17 cellular contexts compared by ENCODE assay signal in genomic region chr9:21023861-21024260, GRCh38. TPM values are rescaled to one million over a fixed set of nuclear protein-coding genes. Genes with fewer than 3 reads are reported as not detected.
"Had no signal": no experiment of that assay in that cellular context is flagged by ENCODE, and none has a peak within 500 bp of the region (broad histone marks: within the 10 kb centered on the region; RNA-seq: fewer than 3 reads in every experiment).

No MANE protein-coding gene starts in this region.

- H3K4me3 Mint-ChIP-seq: activated naive CD4-positive, alpha-beta T cell treated with anti-CD3 and anti-CD28 coated beads, Interleukin-2, amount 10 ng/mL, durations not matched to agents 7 days and 5 days; stimulated activated effector memory CD8-positive, alpha-beta T cell treated with anti-CD3 and anti-CD28 coated beads, Interleukin-12 subunit alpha, Interleukin-12 subunit beta, amount 100 ng/mL, for 72 hours; T-helper 1 cell treated with Interleukin-12 subunit alpha and Interleukin-12 subunit beta and Interleukin-4 antibody, amounts not matched to agents 30 μg/mL and 1 μg/mL, for 36 hours; WTC11 had no signal

- H3K4me1 ChIP-seq: adrenal gland, left ventricle myocardium inferior had no signal

- H3K27me3 ChIP-seq: adrenal gland, gastroesophageal sphincter, tibial artery had no signal

- ATAC-seq: gastroesophageal sphincter; stimulated activated effector memory CD8-positive, alpha-beta T cell treated with anti-CD3 and anti-CD28 coated beads, Interleukin-12 subunit alpha, Interleukin-12 subunit beta, amount 100 ng/mL, for 72 hours; WTC11 had no signal

- H3K36me3 ChIP-seq: adrenal gland, left ventricle myocardium inferior, tibial artery had no signal

- H3K27ac Mint-ChIP-seq: activated naive CD4-positive, alpha-beta T cell treated with anti-CD3 and anti-CD28 coated beads, Interleukin-2, amount 10 ng/mL, durations not matched to agents 7 days and 5 days; activated T-helper 2 cell treated with anti-CD3 and anti-CD28 coated beads, Interferon-gamma antibody, Interleukin-2, Interleukin-4, amounts not matched to agents 10 μg/mL and 5 μg/mL and 100 μg/mL, durations not matched to agents 14 hours and 24 hours and 36 hours; stimulated activated effector memory CD8-positive, alpha-beta T cell treated with anti-CD3 and anti-CD28 coated beads, Interleukin-12 subunit alpha, Interleukin-12 subunit beta, amount 100 ng/mL, for 72 hours; T-helper 1 cell treated with Interleukin-12 subunit alpha and Interleukin-12 subunit beta and Interleukin-4 antibody, amounts not matched to agents 30 μg/mL and 1 μg/mL, for 36 hours; WTC11 had no signal

- DNase-seq: activated CD4-positive, alpha-beta T cell treated with anti-CD3 and anti-CD28 coated beads for 48 hours; activated naive CD4-positive, alpha-beta T cell treated with anti-CD3 and anti-CD28 coated beads, Interleukin-2, amount 10 ng/mL, durations not matched to agents 7 days and 5 days; activated T-cell treated with anti-CD3 and anti-CD28 coated beads for 4 hours; adrenal gland; effector memory CD4-positive, alpha-beta T cell; kidney; left ventricle myocardium inferior; posterior cingulate gyrus; tibial artery had no signal

- H3K9me3 ChIP-seq: adrenal gland, gastroesophageal sphincter, tibial artery had no signal

- H3K4me3 ChIP-seq: adrenal gland, gastroesophageal sphincter, left ventricle myocardium inferior, smooth muscle cell, tibial artery had no signal

- H3K9me3 Mint-ChIP-seq: stimulated activated effector memory CD8-positive, alpha-beta T cell treated with anti-CD3 and anti-CD28 coated beads, Interleukin-12 subunit alpha, Interleukin-12 subunit beta, amount 100 ng/mL, for 72 hours; T-helper 1 cell treated with Interleukin-12 subunit alpha and Interleukin-12 subunit beta and Interleukin-4 antibody, amounts not matched to agents 30 μg/mL and 1 μg/mL, for 36 hours had no signal

- H3K27me3 Mint-ChIP-seq: activated naive CD4-positive, alpha-beta T cell treated with anti-CD3 and anti-CD28 coated beads, Interleukin-2, amount 10 ng/mL, durations not matched to agents 7 days and 5 days had no signal

- H3K27ac ChIP-seq: adrenal gland, gastroesophageal sphincter, left ventricle myocardium inferior, tibial artery had no signal

RNA-seq across cellular contexts. Expression of gene IFNB1, which starts 53.9 kb away (rescaled TPM):
- total RNA-seq: activated T-helper 2 cell treated with anti-CD3 and anti-CD28 coated beads, Interferon-gamma antibody, Interleukin-2, Interleukin-4, amounts not matched to agents 10 μg/mL and 5 μg/mL and 100 μg/mL, durations not matched to agents 14 hours and 24 hours and 36 hours; adrenal gland; cardiac septum; gastroesophageal sphincter; kidney; left ventricle myocardium inferior; myocyte; smooth muscle cell; WTC11 had no signal
